Comparison of ENCODE assay signal across 19 cellular contexts in the genomic region with DNA sequence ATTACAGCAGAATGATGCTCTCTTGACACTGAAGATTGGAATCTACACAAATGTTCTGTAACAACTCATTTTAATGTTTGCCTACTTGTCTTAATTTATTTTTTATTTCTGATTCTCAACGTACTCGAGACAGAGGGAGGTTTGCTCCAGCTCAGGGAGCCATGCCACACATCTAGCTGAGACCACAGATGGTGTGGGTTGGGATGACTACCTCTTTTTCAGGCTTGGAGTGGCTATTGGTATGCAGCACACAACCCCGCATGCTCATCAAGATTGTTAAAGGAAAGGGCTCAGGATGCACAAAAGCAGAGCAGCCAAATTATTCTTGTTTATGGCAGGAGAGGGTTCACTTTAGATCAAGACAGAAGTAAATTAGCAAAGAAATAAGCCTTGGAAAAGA.
A peak's percentile ranks its signal among the peaks of the same experiment; 100 is the strongest.
DNase-seq lines count a peak whose midpoint lies in the region.
"Had no signal": no experiment of that assay in that cellular context is flagged by ENCODE, and none has a peak within 500 bp of the region (broad histone marks: within the 10 kb centered on the region; RNA-seq: fewer than 3 reads in every experiment).

No MANE protein-coding gene starts in this region.

- DNase-seq in Ammon's horn (ENCODE audit: low spot score) (peak; percentile 24), cerebellum (ENCODE audit: low spot score) (peak; percentile 13), occipital lobe (lab: John Stamatoyannopoulos, UW) (peak; percentile 40), SIG-M5 treated with dmso at 0.1 percent for 504 hours (lab: John Stamatoyannopoulos, UW; ENCODE audit: unreplicated experiment) (no peak)
- no peak for DNase-seq in stimulated activated CD4-positive, alpha-beta T cell treated with anti-CD3 and anti-CD28 coated beads, Interleukin-15, amount 100 ng/mL, for 24 hours
- no peak for DNase-seq in activated naive CD4-positive, alpha-beta T cell treated with Interleukin-2 at 50 U/mL for 16 hours
- DNase-seq: AML-193; BE2C; CD4-positive, alpha-beta memory T cell; CD4-positive, CD25-positive, alpha-beta regulatory T cell; CD8-positive, alpha-beta memory T cell; COR-L47; DMS 273 treated with DMSO at 0.1 percent for 48 hours; DMS153; DMS53; DMS79; DND-41; EL; GF-D8 had no signal

Comparison
In these comparisons a context has a peak if more than half of its experiments do, and no peak if none do; other contexts are left out.
1. DNase-seq: peak in Ammon's horn (single experiment), cerebellum (single experiment) and occipital lobe (single experiment); none in stimulated activated CD4-positive, alpha-beta T cell treated with anti-CD3 and anti-CD28 coated beads, Interleukin-15, amount 100 ng/mL, for 24 hours (single experiment), SIG-M5 treated with dmso at 0.1 percent for 504 hours (single experiment) and activated naive CD4-positive, alpha-beta T cell treated with Interleukin-2 at 50 U/mL for 16 hours (single experiment).